ENCODE assay signal across 1 cellular context in genomic region chr19:6767081-6767356, GRCh38.
TF ChIP-seq lines count a peak whose summit lies in the region.

No MANE protein-coding gene starts in this region.

TF ChIP-seq in H1, 55 proteins besides CTCF, POLR2A, EP300 and RAD21:
- TF ChIP-seq CEBPB (IDR thresholded peaks at IDR 0.05; ENCODE audit: low read depth, low read length) (no peak), KDM4A (IDR thresholded peaks at IDR 0.05; ENCODE audit: low read depth, low read length, severe bottlenecking) (peak; percentile 43), CHD2 (IDR thresholded peaks at IDR 0.05; ENCODE audit: low read length) (no peak), KDM1A (IDR thresholded peaks at IDR 0.05; ENCODE audit: borderline replicate concordance, low read length) (no peak)
